16 cellular contexts compared by ENCODE assay signal in genomic region chrX:24231780-24232179, GRCh38.
"Had no signal": no experiment of that assay in that cellular context is flagged by ENCODE, and none has a peak within 500 bp of the region (broad histone marks: within the 10 kb centered on the region; RNA-seq: fewer than 3 reads in every experiment).

No MANE protein-coding gene starts in this region.

- FAIRE-seq: colon had no signal

- H3K4me3 ChIP-seq: left lung, lung, ovary, psoas muscle, right atrium auricular region, thyroid gland, upper lobe of right lung had no signal

- H3K27ac ChIP-seq: brain microvascular endothelial cell, left lung, ovary, psoas muscle, right atrium auricular region, thyroid gland, upper lobe of right lung had no signal

- H3K27me3 ChIP-seq: brain microvascular endothelial cell, ovary, right atrium auricular region, thyroid gland, upper lobe of right lung had no signal

- DNase-seq: activated CD4-positive, alpha-beta memory T cell treated with anti-CD3 and anti-CD28 coated beads, Interleukin-2, amount 10 ng/mL, durations not matched to agents 7 days and 5 days; activated gamma-delta T cell treated with Interleukin-2 at 50 U/mL for 16 hours; aorta; immature natural killer cell; left lung; naive thymus-derived CD8-positive, alpha-beta T cell; psoas muscle; stimulated activated CD4-positive, alpha-beta T cell treated with anti-CD3 and anti-CD28 coated beads, Interleukin-4, amount 100 ng/mL, for 24 hours; stimulated activated naive CD8-positive, alpha-beta T cell treated with anti-CD3 and anti-CD28 coated beads, Interleukin-15, Interleukin-2, amounts not matched to agents 100 U/mL and 50 U/mL, for 24 hours; thyroid gland; upper lobe of right lung had no signal

- H3K4me1 ChIP-seq: left lung, psoas muscle, thyroid gland, upper lobe of right lung had no signal

- H3K9me3 ChIP-seq: left lung, ovary, psoas muscle, right atrium auricular region, thyroid gland, upper lobe of right lung had no signal

- ATAC-seq: naive thymus-derived CD8-positive, alpha-beta T cell; stimulated activated naive CD8-positive, alpha-beta T cell treated with anti-CD3 and anti-CD28 coated beads, Interleukin-15, Interleukin-2, amounts not matched to agents 100 U/mL and 50 U/mL, for 24 hours; upper lobe of right lung had no signal

- H3K36me3 ChIP-seq: brain microvascular endothelial cell, left lung, ovary, right atrium auricular region, thyroid gland, upper lobe of right lung had no signal
